ENCODE assay signal across 8 cellular contexts in genomic region chr4:52036875-52037274, GRCh38. TPM values are rescaled to one million over a fixed set of nuclear protein-coding genes. Genes with fewer than 3 reads are reported as not detected.
A peak's percentile ranks its signal among the peaks of the same experiment; 100 is the strongest.
DNase-seq lines count a peak whose midpoint lies in the region; ATAC-seq and TF ChIP-seq lines count a peak whose summit lies in the region.

No MANE protein-coding gene starts in this region.

- H3K27me3 ChIP-seq in iPS-20b (ENCODE audit: insufficient read depth, low read length) (peaks cover 32% of the 10 kb centered on the region), subcutaneous abdominal adipose tissue (ENCODE audit: control insufficient read depth in 5 of 5, insufficient read depth in 4 of 5, low read length in 5 of 5) (no peaks in the 10 kb centered on the region), WERI-Rb-1 (ENCODE audit: insufficient read depth, low read depth, severe bottlenecking) (no peaks in the 10 kb centered on the region)

- peak overlapping the region; percentile 77 for H3K4me3 ChIP-seq in iPS-20b (ENCODE audit: low read length)
- peak overlapping the region; percentile 76 to 88 (median 78) for H3K4me3 ChIP-seq in subcutaneous abdominal adipose tissue (ENCODE audit: low read depth in 1 of 5, low read length in 5 of 5)
- H3K4me3 ChIP-seq in WERI-Rb-1 (ENCODE audit: low read depth, low read length), result no peak overlapping the region

- DNase-seq in activated CD4-positive, alpha-beta T cell treated with anti-CD3 and anti-CD28 coated beads for 36 hours, result no peak
- no peak for DNase-seq in activated CD4-positive, alpha-beta T cell treated with anti-CD3 and anti-CD28 coated beads for 48 hours
- DNase-seq in activated naive CD8-positive, alpha-beta T cell treated with anti-CD3 and anti-CD28 coated beads for 36 hours, result no peak
- DNase-seq in WERI-Rb-1, result no peak

- no peak for TF ChIP-seq CTCF in WERI-Rb-1 (IDR thresholded peaks at IDR 0.05; ENCODE audit: low read depth, low read length)

- H3K4me1 ChIP-seq in iPS-20b (ENCODE audit: insufficient read depth, low read length), result peaks cover 6% of the 10 kb centered on the region; the same call in 1 of the 2 replicates
- peaks cover 0 to 29% (median 27%) of the 10 kb centered on the region in 5 donors for H3K4me1 ChIP-seq in subcutaneous abdominal adipose tissue (ENCODE audit: control insufficient read depth in 5 of 5, insufficient read depth in 5 of 5, low read length in 5 of 5)

- no peak overlapping the region for H3K27ac Mint-ChIP-seq in activated CD4-positive, alpha-beta T cell treated with anti-CD3 and anti-CD28 coated beads for 36 hours
- H3K27ac Mint-ChIP-seq in activated naive CD8-positive, alpha-beta T cell treated with anti-CD3 and anti-CD28 coated beads for 36 hours, result no peak overlapping the region

- H3K9ac ChIP-seq in iPS-20b (ENCODE audit: low read depth, low read length) (peak overlapping the region; percentile 85; the same call in 1 of the 2 replicates), subcutaneous abdominal adipose tissue (ENCODE audit: low read length in 5 of 5) (peak overlapping the region in 3 of 5 donors; percentile 55 to 75 (median 68))

- H3K27me3 Mint-ChIP-seq in activated CD4-positive, alpha-beta T cell treated with anti-CD3 and anti-CD28 coated beads for 36 hours, result peaks cover 2% of the 10 kb centered on the region
- H3K27me3 Mint-ChIP-seq in activated naive CD8-positive, alpha-beta T cell treated with anti-CD3 and anti-CD28 coated beads for 36 hours, result peaks cover 16% of the 10 kb centered on the region

- no peaks in the 10 kb centered on the region for H3K9me3 Mint-ChIP-seq in activated CD4-positive, alpha-beta T cell treated with anti-CD3 and anti-CD28 coated beads for 36 hours (ENCODE audit: low read depth)
- H3K9me3 Mint-ChIP-seq in activated naive CD8-positive, alpha-beta T cell treated with anti-CD3 and anti-CD28 coated beads for 36 hours, result no peaks in the 10 kb centered on the region

- ATAC-seq in activated CD4-positive, alpha-beta T cell treated with anti-CD3 and anti-CD28 coated beads for 36 hours, result no peak
- no peak for ATAC-seq in HG02759 (IDR thresholded peaks at IDR 0.05; ENCODE audit: unreplicated experiment)
- no peak for ATAC-seq in HG03460 (IDR thresholded peaks at IDR 0.05; ENCODE audit: unreplicated experiment)

- peak overlapping the region; percentile 78 for H3K4me3 Mint-ChIP-seq in activated CD4-positive, alpha-beta T cell treated with anti-CD3 and anti-CD28 coated beads for 36 hours
- H3K4me3 Mint-ChIP-seq in activated naive CD8-positive, alpha-beta T cell treated with anti-CD3 and anti-CD28 coated beads for 36 hours, result peak overlapping the region; percentile 74

- CTCF ChIA-PET in activated CD4-positive, alpha-beta T cell treated with anti-CD3 and anti-CD28 coated beads for 36 hours (lab: Charles Lee), result interaction anchor here (1.7 kb wide), 1 partner anchor 11 kb away, joined by 8 read pairs; no protein-coding TSS in a partner anchor

- H3K27ac ChIP-seq in iPS-20b (ENCODE audit: low read length) (no peak overlapping the region), subcutaneous abdominal adipose tissue (ENCODE audit: low read depth, low read length) (no peak overlapping the region), WERI-Rb-1 (no peak overlapping the region)

- H3K9me3 ChIP-seq in iPS-20b (ENCODE audit: insufficient read depth, low read depth, low read length) (no peaks in the 10 kb centered on the region), subcutaneous abdominal adipose tissue (ENCODE audit: control insufficient read depth in 5 of 5, low read length in 5 of 5) (no peaks in the 10 kb centered on the region), WERI-Rb-1 (ENCODE audit: severe bottlenecking) (no peaks in the 10 kb centered on the region)

- peaks cover 13% of the 10 kb centered on the region; the same call in 1 of the 2 replicates for H3K36me3 ChIP-seq in iPS-20b (ENCODE audit: insufficient read depth, low read depth, low read length)
- H3K36me3 ChIP-seq in subcutaneous abdominal adipose tissue (ENCODE audit: control insufficient read depth in 5 of 5, insufficient read depth in 5 of 5, low read length in 5 of 5), result peaks cover 1 to 4% (median 3%) of the 10 kb centered on the region in 5 donors
- peaks cover 3% of the 10 kb centered on the region; the same call in 1 of the 2 replicates for H3K36me3 ChIP-seq in WERI-Rb-1

- POLR2A ChIA-PET in activated CD4-positive, alpha-beta T cell treated with anti-CD3 and anti-CD28 coated beads for 36 hours (lab: Charles Lee), result no interaction called here

- peaks cover 26% of the 10 kb centered on the region for H3K4me1 Mint-ChIP-seq in activated CD4-positive, alpha-beta T cell treated with anti-CD3 and anti-CD28 coated beads for 36 hours
- H3K4me1 Mint-ChIP-seq in activated naive CD8-positive, alpha-beta T cell treated with anti-CD3 and anti-CD28 coated beads for 36 hours, result peaks cover 20% of the 10 kb centered on the region

- H3K36me3 Mint-ChIP-seq in activated CD4-positive, alpha-beta T cell treated with anti-CD3 and anti-CD28 coated beads for 36 hours (ENCODE audit: low read depth), result no peaks in the 10 kb centered on the region
- H3K36me3 Mint-ChIP-seq in activated naive CD8-positive, alpha-beta T cell treated with anti-CD3 and anti-CD28 coated beads for 36 hours, result peaks cover 4% of the 10 kb centered on the region

- intact Hi-C loops in activated CD4-positive, alpha-beta T cell treated with anti-CD3 and anti-CD28 coated beads for 36 hours (cut with DNase I, micrococcal nuclease), result loop anchor here in 1 of 2 experiments (5.0 kb wide), 1 partner anchor 195 kb away; the partner anchor contains the start of gene DCUN1D4

RNA-seq across cellular contexts. Expression of gene SGCB, which starts 1.2 kb away (rescaled TPM):
- total RNA-seq in activated CD4-positive, alpha-beta T cell treated with anti-CD3 and anti-CD28 coated beads for 36 hours, result 10 to 100 TPM; 12.0 to 14.1 TPM
- total RNA-seq in activated naive CD8-positive, alpha-beta T cell treated with anti-CD3 and anti-CD28 coated beads for 36 hours, result 1 to 10 TPM; 7.7 to 8.2 TPM

RNA-seq across cellular contexts. Expression of gene SPATA18, which starts 14.2 kb away (rescaled TPM):
- under 1 TPM; 0.27 to 0.39 TPM for total RNA-seq in activated CD4-positive, alpha-beta T cell treated with anti-CD3 and anti-CD28 coated beads for 36 hours
- under 1 TPM in 1 of 2 experiments, not detected in 1; 0.44 TPM for total RNA-seq in activated naive CD8-positive, alpha-beta T cell treated with anti-CD3 and anti-CD28 coated beads for 36 hours

RNA-seq across cellular contexts. Expression of gene LRRC66, which starts 16.7 kb away (rescaled TPM):
- total RNA-seq in activated CD4-positive, alpha-beta T cell treated with anti-CD3 and anti-CD28 coated beads for 36 hours, result under 1 TPM; 0.14 to 0.16 TPM
- under 1 TPM; 0.06 TPM for total RNA-seq in activated naive CD8-positive, alpha-beta T cell treated with anti-CD3 and anti-CD28 coated beads for 36 hours
